Comparison of ENCODE assay signal across 1 cellular context in genomic region chr18:30568333-30568732, GRCh38.
TF ChIP-seq lines count a peak whose summit lies in the region.

No MANE protein-coding gene starts in this region.

TF ChIP-seq in K562, 482 proteins besides CTCF, POLR2A, EP300 and RAD21 (continued from another document):
- TF ChIP-seq, protein P1, sequence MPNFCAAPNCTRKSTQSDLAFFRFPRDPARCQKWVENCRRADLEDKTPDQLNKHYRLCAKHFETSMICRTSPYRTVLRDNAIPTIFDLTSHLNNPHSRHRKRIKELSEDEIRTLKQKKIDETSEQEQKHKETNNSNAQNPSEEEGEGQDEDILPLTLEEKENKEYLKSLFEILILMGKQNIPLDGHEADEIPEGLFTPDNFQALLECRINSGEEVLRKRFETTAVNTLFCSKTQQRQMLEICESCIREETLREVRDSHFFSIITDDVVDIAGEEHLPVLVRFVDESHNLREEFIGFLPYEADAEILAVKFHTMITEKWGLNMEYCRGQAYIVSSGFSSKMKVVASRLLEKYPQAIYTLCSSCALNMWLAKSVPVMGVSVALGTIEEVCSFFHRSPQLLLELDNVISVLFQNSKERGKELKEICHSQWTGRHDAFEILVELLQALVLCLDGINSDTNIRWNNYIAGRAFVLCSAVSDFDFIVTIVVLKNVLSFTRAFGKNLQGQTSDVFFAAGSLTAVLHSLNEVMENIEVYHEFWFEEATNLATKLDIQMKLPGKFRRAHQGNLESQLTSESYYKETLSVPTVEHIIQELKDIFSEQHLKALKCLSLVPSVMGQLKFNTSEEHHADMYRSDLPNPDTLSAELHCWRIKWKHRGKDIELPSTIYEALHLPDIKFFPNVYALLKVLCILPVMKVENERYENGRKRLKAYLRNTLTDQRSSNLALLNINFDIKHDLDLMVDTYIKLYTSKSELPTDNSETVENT (CRISPR knock-in tag; IDR thresholded peaks at IDR 0.05) = no peak
- TF ChIP-seq JUND (IDR thresholded peaks at IDR 0.05; ENCODE audit: borderline replicate concordance, low read depth, low read length) (no peak), JUND (tag; IDR thresholded peaks at IDR 0.05; ENCODE audit: borderline replicate concordance, low read depth, low read length) (peak; percentile 45; the same call in 1 of the 3 replicates), MEF2A (IDR thresholded peaks at IDR 0.05; ENCODE audit: control insufficient read depth, low read depth, low read length) (no peak), KLF6 (CRISPR knock-in tag; IDR thresholded peaks at IDR 0.05; ENCODE audit: borderline replicate concordance) (no peak), ZFP36 (IDR thresholded peaks at IDR 0.05; ENCODE audit: low read depth, low read length, partially characterized antibody) (no peak), SMAD3 (CRISPR knock-in tag; conservative IDR thresholded peaks at IDR 0.05) (no peak), CHD2 (IDR thresholded peaks at IDR 0.05; ENCODE audit: low read depth, low read length) (no peak), CSDE1 (IDR thresholded peaks at IDR 0.05) (no peak), MYBL2 (IDR thresholded peaks at IDR 0.05; ENCODE audit: low read depth) (no peak), MYBL2 (CRISPR knock-in tag; IDR thresholded peaks at IDR 0.05; ENCODE audit: borderline replicate concordance) (no peak), PHF8 (IDR thresholded peaks at IDR 0.05; ENCODE audit: borderline replicate concordance, low read length) (no peak), ARID3B (CRISPR knock-in tag; IDR thresholded peaks at IDR 0.05; ENCODE audit: borderline replicate concordance) (no peak), ZNF764 (CRISPR knock-in tag; IDR thresholded peaks at IDR 0.05; ENCODE audit: low read depth) (no peak), KLF10 (CRISPR knock-in tag; IDR thresholded peaks at IDR 0.05) (no peak), RCOR1 (IDR thresholded peaks at IDR 0.05; ENCODE audit: borderline replicate concordance in 1 of 2, low read depth in 2 of 2, low read length in 2 of 2) (no peak), ZNF436 (CRISPR knock-in tag; IDR thresholded peaks at IDR 0.05) (no peak), BRF1 (IDR thresholded peaks at IDR 0.05; ENCODE audit: borderline replicate concordance, extremely low read depth, insufficient read length) (no peak), HIVEP1 (CRISPR knock-in tag; IDR thresholded peaks at IDR 0.05) (no peak), VEZF1 (CRISPR knock-in tag; IDR thresholded peaks at IDR 0.05) (no peak), GABPB2 (CRISPR knock-in tag; conservative IDR thresholded peaks at IDR 0.05) (no peak), ZFX (CRISPR knock-in tag; IDR thresholded peaks at IDR 0.05) (no peak), NR0B1 (IDR thresholded peaks at IDR 0.05; ENCODE audit: partially characterized antibody) (no peak), NFE2 (IDR thresholded peaks at IDR 0.05; ENCODE audit: low read depth) (peak; percentile 65), EHMT2 (IDR thresholded peaks at IDR 0.05) (no peak), IRF2 (CRISPR knock-in tag; IDR thresholded peaks at IDR 0.05) (no peak), PBX2 (CRISPR knock-in tag; IDR thresholded peaks at IDR 0.05; ENCODE audit: low read depth) (peak; percentile 21; the same call in 1 of the 2 replicates), PBX2 (tag; conservative IDR thresholded peaks at IDR 0.05; ENCODE audit: low read depth) (peak; percentile 94), CHD1 (IDR thresholded peaks at IDR 0.05; ENCODE audit: low read length) (no peak)
